Comparison of ENCODE assay signal across 1 cellular context in genomic region chr19:38617764-38618589, GRCh38.
TF ChIP-seq lines count a peak whose summit lies in the region.

Gene MAP4K1 (minus strand): TSS chr19:38617953. CDS start chr19:38617895, 58 bp downstream.

TF ChIP-seq in HEK293, 187 proteins besides CTCF, POLR2A, EP300 and RAD21 (continued from another document):
- no peak for TF ChIP-seq ZNF518A (tag by site-specific recombination; conservative IDR thresholded peaks at IDR 0.05; ENCODE audit: low read depth)
- TF ChIP-seq ZNF341 (tag by site-specific recombination; IDR thresholded peaks at IDR 0.05; ENCODE audit: low read depth): peak; percentile 44; the same call in 1 of the 2 replicates
- 0 out of 2 replicates have a peak, but pooled peaks have one; percentile 10 for TF ChIP-seq ZNF404 (tag by site-specific recombination; IDR thresholded peaks at IDR 0.05)
- TF ChIP-seq PRDM2 (tag by site-specific recombination; IDR thresholded peaks at IDR 0.05; ENCODE audit: borderline replicate concordance): 0 out of 2 replicates have a peak, but pooled peaks have one; percentile 16
- no peak for TF ChIP-seq ZNF114 (tag by site-specific recombination; IDR thresholded peaks at IDR 0.05)
- TF ChIP-seq ZNF677 (tag by site-specific recombination; IDR thresholded peaks at IDR 0.05): peak; percentile 24; the same call in 1 of the 2 replicates
- TF ChIP-seq ZNF768 (tag by site-specific recombination; IDR thresholded peaks at IDR 0.05): no peak
- peak; percentile 40 for TF ChIP-seq ZNF398 (tag by site-specific recombination; IDR thresholded peaks at IDR 0.05)
- no peak for TF ChIP-seq ZNF155 (tag by site-specific recombination; IDR thresholded peaks at IDR 0.05)
- TF ChIP-seq ZFHX2 (tag by site-specific recombination; conservative IDR thresholded peaks at IDR 0.05): peak; percentile 51; the same call in 1 of the 2 replicates
- TF ChIP-seq MYNN (tag by site-specific recombination; IDR thresholded peaks at IDR 0.05; ENCODE audit: borderline replicate concordance): 0 out of 2 replicates have a peak, but pooled peaks have one; percentile 13
- TF ChIP-seq ZNF157 (tag by site-specific recombination; IDR thresholded peaks at IDR 0.05): 0 out of 2 replicates have a peak, but pooled peaks have one; percentile 5
- no peak for TF ChIP-seq ZNF548 (tag by site-specific recombination; IDR thresholded peaks at IDR 0.05)
- TF ChIP-seq RBAK (tag by site-specific recombination; IDR thresholded peaks at IDR 0.05): no peak
- TF ChIP-seq ZBTB48 (tag by site-specific recombination; IDR thresholded peaks at IDR 0.05): peak; percentile 71
- TF ChIP-seq ZBTB20 (tag by site-specific recombination; IDR thresholded peaks at IDR 0.05): peak; percentile 14; the same call in 1 of the 2 replicates
- 0 out of 2 replicates have a peak, but pooled peaks have one; percentile 3 for TF ChIP-seq ZSCAN23 (tag by site-specific recombination; IDR thresholded peaks at IDR 0.05)
- no peak for TF ChIP-seq ZNF555 (tag by site-specific recombination; conservative IDR thresholded peaks at IDR 0.05)
- TF ChIP-seq SP2 (tag by site-specific recombination; IDR thresholded peaks at IDR 0.05): peak; percentile 12; the same call in 1 of the 2 replicates
